Comparison of ENCODE assay signal across 1 cellular context in genomic region chr19:18221815-18222725, GRCh38.
A peak's percentile ranks its signal among the peaks of the same experiment; 100 is the strongest.
TF ChIP-seq lines count a peak whose summit lies in the region.

No MANE protein-coding gene starts in this region.

TF ChIP-seq in HepG2, 621 proteins besides CTCF, POLR2A, EP300 and RAD21 (continued from another document):
- TF ChIP-seq ZMYM3 (CRISPR knock-in tag; IDR thresholded peaks at IDR 0.05) (peak; percentile 74), DMTF1 (CRISPR knock-in tag; IDR thresholded peaks at IDR 0.05) (no peak), SP5 (CRISPR knock-in tag; IDR thresholded peaks at IDR 0.05; ENCODE audit: borderline replicate concordance, low read depth) (peak; percentile 36; the same call in 1 of the 2 replicates), TAF1 (CRISPR knock-in tag; IDR thresholded peaks at IDR 0.05) (0 out of 2 replicates have a peak, but pooled peaks have one; percentile 22), ZNF691 (CRISPR knock-in tag; IDR thresholded peaks at IDR 0.05; ENCODE audit: borderline replicate concordance, low read depth) (no peak), YEATS4 (CRISPR knock-in tag; IDR thresholded peaks at IDR 0.05; ENCODE audit: borderline replicate concordance) (0 out of 2 replicates have a peak, but pooled peaks have one; percentile 19), IRX3 (CRISPR knock-in tag; IDR thresholded peaks at IDR 0.05; ENCODE audit: borderline replicate concordance, low read depth) (no peak), SKI (IDR thresholded peaks at IDR 0.05; ENCODE audit: partially characterized antibody) (peak; percentile 20), ZNF263 (CRISPR knock-in tag; IDR thresholded peaks at IDR 0.05) (0 out of 2 replicates have a peak, but pooled peaks have one; percentile 42), RXRB (CRISPR knock-in tag; IDR thresholded peaks at IDR 0.05; ENCODE audit: borderline replicate concordance) (peak; percentile 51; the same call in 1 of the 2 replicates), ZNF280B (CRISPR knock-in tag; IDR thresholded peaks at IDR 0.05; ENCODE audit: borderline replicate concordance) (peak; percentile 25; the same call in 1 of the 2 replicates), GABPB1 (CRISPR knock-in tag; IDR thresholded peaks at IDR 0.05) (peak; percentile 33; the same call in 1 of the 2 replicates), HNF4A (CRISPR knock-in tag; IDR thresholded peaks at IDR 0.05) (peak; percentile 67), HBP1 (CRISPR knock-in tag; IDR thresholded peaks at IDR 0.05; ENCODE audit: low read depth) (no peak), ZFY (CRISPR knock-in tag; IDR thresholded peaks at IDR 0.05) (peak; percentile 41; the same call in 1 of the 2 replicates), NR2F6 (IDR thresholded peaks at IDR 0.05) (no peak), NR2F6 (CRISPR knock-in tag; IDR thresholded peaks at IDR 0.05) (0 out of 2 replicates have a peak, but pooled peaks have one; percentile 42), ZSCAN29 (CRISPR knock-in tag; conservative IDR thresholded peaks at IDR 0.05) (peak; percentile 86; the same call in 1 of the 2 replicates), SOX6 (IDR thresholded peaks at IDR 0.05) (no peak), SOX6 (CRISPR knock-in tag; IDR thresholded peaks at IDR 0.05) (no peak), KDM2A (CRISPR knock-in tag; IDR thresholded peaks at IDR 0.05; ENCODE audit: borderline replicate concordance, low read depth) (peak; percentile 62; the same call in 1 of the 2 replicates), NR2C2 (CRISPR knock-in tag; IDR thresholded peaks at IDR 0.05; ENCODE audit: borderline replicate concordance) (peak; percentile 21; the same call in 1 of the 2 replicates), MEIS1 (CRISPR knock-in tag; IDR thresholded peaks at IDR 0.05; ENCODE audit: borderline replicate concordance) (peak; percentile 42; the same call in 1 of the 2 replicates), MED1 (CRISPR knock-in tag; IDR thresholded peaks at IDR 0.05) (peak; percentile 38; the same call in 1 of the 2 replicates), SALL1 (CRISPR knock-in tag; IDR thresholded peaks at IDR 0.05) (peak; percentile 41), ZNF629 (CRISPR knock-in tag; conservative IDR thresholded peaks at IDR 0.05) (peak; percentile 93), TBX2 (CRISPR knock-in tag; IDR thresholded peaks at IDR 0.05; ENCODE audit: borderline replicate concordance) (peak; percentile 43; the same call in 1 of the 2 replicates), MYNN (CRISPR knock-in tag; IDR thresholded peaks at IDR 0.05; ENCODE audit: low read depth) (no peak), ZNF800 (CRISPR knock-in tag; IDR thresholded peaks at IDR 0.05) (peak; percentile 57; the same call in 1 of the 2 replicates), SAP130 (CRISPR knock-in tag; IDR thresholded peaks at IDR 0.05; ENCODE audit: low read depth) (peak; percentile 43; the same call in 1 of the 2 replicates), HDAC2 (CRISPR knock-in tag; IDR thresholded peaks at IDR 0.05) (peak; percentile 45; the same call in 1 of the 2 replicates), MTA1 (CRISPR knock-in tag; IDR thresholded peaks at IDR 0.05; ENCODE audit: borderline replicate concordance) (peak; percentile 48; the same call in 1 of the 2 replicates), ZNF121 (CRISPR knock-in tag; IDR thresholded peaks at IDR 0.05) (peak; percentile 60; the same call in 1 of the 2 replicates), ZNF264 (CRISPR knock-in tag; IDR thresholded peaks at IDR 0.05) (0 out of 2 replicates have a peak, but pooled peaks have one; percentile 18)
